Comparison of ENCODE assay signal across 9 cellular contexts in genomic region chr14:61420326-61420725, GRCh38.
DNase-seq lines count a peak whose midpoint lies in the region; ATAC-seq, FAIRE-seq and TF ChIP-seq lines count a peak whose summit lies in the region.
"Had no signal": no experiment of that assay in that cellular context is flagged by ENCODE, and none has a peak within 500 bp of the region (broad histone marks: within the 10 kb centered on the region; RNA-seq: fewer than 3 reads in every experiment).

No MANE protein-coding gene starts in this region.

- CTCF ChIA-PET in mammary epithelial cell (lab: Charles Lee; ENCODE audit: low non-redundant PET) = interaction anchor here (0.5 to 0.6 kb wide), 2 partner anchors 24 to 206 kb away, joined by 4 to 5 read pairs; no protein-coding TSS in a partner anchor

- TF ChIP-seq POLR2A in H54 (IDR thresholded peaks at IDR 0.05; ENCODE audit: low read depth, low read length) = no peak

- in situ Hi-C loops in mammary epithelial cell (cut with MboI; ENCODE audit: low sequenced_read_pairs in 2 of 2) = no loop called here

- H3K4me2 ChIP-seq in mammary epithelial cell (ENCODE audit: insufficient read depth, low read depth, low read length) = no peak overlapping the region

- dilution Hi-C loops in mammary epithelial cell (cut with HindIII; ENCODE audit: low sequenced_read_pairs) = no loop called here

- WGBS in mammary epithelial cell (ENCODE audit: low coverage, missing lambda C conversion rate) = 14% methylated on average over 4 of the region's 4 CpGs

- intact Hi-C loops in mammary epithelial cell (cut with micrococcal nuclease) = no loop called here

- peak overlapping the region; percentile 46 for H2AFZ ChIP-seq in mammary epithelial cell (ENCODE audit: low read depth, low read length)

- ATAC-seq in HG03095 (IDR thresholded peaks at IDR 0.05; ENCODE audit: unreplicated experiment) = no peak

- TSS peak; percentile 88 for BruUV-seq in mammary epithelial cell (replicated peaks; lab: Mats Ljungman, UMichigan)

- no peaks in the 10 kb centered on the region for H3K27me3 ChIP-seq in SJSA1 (replicated peaks)
- H3K27me3 ChIP-seq in mammary epithelial cell (ENCODE audit: insufficient read depth, low read length) = no peaks in the 10 kb centered on the region

- H4K20me1 ChIP-seq in mammary epithelial cell (ENCODE audit: insufficient read depth, low read length) = no peaks in the 10 kb centered on the region

- no peaks in the 10 kb centered on the region for H3K9me3 ChIP-seq in SJSA1 (replicated peaks)
- no peaks in the 10 kb centered on the region for H3K9me3 ChIP-seq in mammary epithelial cell (replicated peaks; ENCODE audit: insufficient read depth, low read length)

- H3K36me3 ChIP-seq in SJSA1 = no peaks in the 10 kb centered on the region
- H3K36me3 ChIP-seq in mammary epithelial cell (ENCODE audit: insufficient read depth, low read length) = no peaks in the 10 kb centered on the region

- no peak overlapping the region for H3K4me3 ChIP-seq in SJSA1
- no peak overlapping the region for H3K4me3 ChIP-seq in mammary epithelial cell (replicated peaks in 1 of 3; ENCODE audit: insufficient read depth in 1 of 3, low read depth in 2 of 3, low read length in 3 of 3)

- no peak overlapping the region for H3K27ac ChIP-seq in SJSA1
- peak overlapping the region; percentile 78 for H3K27ac ChIP-seq in mammary epithelial cell (ENCODE audit: insufficient read depth, low read depth, low read length)

- TF ChIP-seq CTCF in mammary epithelial cell (conservative IDR thresholded peaks at IDR 0.05 in 1 of 2, IDR thresholded peaks at IDR 0.05 in 1 of 2; ENCODE audit: extremely low read depth in 1 of 2, insufficient read depth in 1 of 2, low read depth in 1 of 2, low read length in 2 of 2) = no peak

- DNase-seq in H54 (ENCODE audit: insufficient read length, low spot score) = peak; percentile 18
- DNase-seq in SJSA1 (ENCODE audit: low read depth in 1 of 2, low spot score in 2 of 2) = peak; percentile 40 to 52
- DNase-seq in mammary epithelial cell = peak; percentile 96
- DNase-seq in pons (ENCODE audit: low spot score) = peak; percentile 19
- DNase-seq in frontal cortex (ENCODE audit: low spot score in 2 of 2) = no peak
- DNase-seq in DMS153 (lab: John Stamatoyannopoulos, UW) = no peak
- no peak for DNase-seq in AG08395 (ENCODE audit: low spot score)
- DNase-seq: NCI-H1930 had no signal

- FAIRE-seq in H54 (lab: Jason Lieb, UNC) (peak; percentile 95), frontal cortex (lab: Jason Lieb, UNC) (no peak)

- peaks cover 16% of the 10 kb centered on the region for H3K4me1 ChIP-seq in SJSA1 (replicated peaks)
- H3K4me1 ChIP-seq in mammary epithelial cell (ENCODE audit: insufficient read depth, low read length) = peaks cover 31% of the 10 kb centered on the region

- H3K79me2 ChIP-seq in mammary epithelial cell (ENCODE audit: insufficient read depth, low read length) = peaks cover 8% of the 10 kb centered on the region

- peak overlapping the region; percentile 30 for H3K9ac ChIP-seq in mammary epithelial cell (ENCODE audit: insufficient read depth, low read length)

Comparison
In these comparisons a context has a peak if more than half of its experiments do, and no peak if none do; other contexts are left out.
1. DNase-seq: peak in H54 (single experiment), SJSA1 (2 of 2), mammary epithelial cell (single experiment) and pons (single experiment); none in frontal cortex (0 of 2), DMS153 (single experiment) and AG08395 (single experiment).